ENCODE assay signal across 8 cellular contexts in genomic region chr12:116881325-116881866, GRCh38. TPM values are rescaled to one million over a fixed set of nuclear protein-coding genes. Genes with fewer than 3 reads are reported as not detected.
DNase-seq lines count a peak whose midpoint lies in the region; ATAC-seq and TF ChIP-seq lines count a peak whose summit lies in the region.

Gene HRK (minus strand): TSS chr12:116881441. CDS start chr12:116881307, 134 bp downstream.

- no peaks in the 10 kb centered on the region for H3K9me3 Mint-ChIP-seq in activated T-helper 17 cell treated with anti-CD3 and anti-CD28 coated beads, Interleukin-2, amount 50 U/mL, for 72 hours
- no peaks in the 10 kb centered on the region for H3K9me3 Mint-ChIP-seq in mesothelial cell of epicardium

- H3K4me3 Mint-ChIP-seq in activated T-helper 17 cell treated with anti-CD3 and anti-CD28 coated beads, Interleukin-2, amount 50 U/mL, for 72 hours, result peak within 1 kb of the TSS; percentile 68
- peak within 1 kb of the TSS; percentile 82 for H3K4me3 Mint-ChIP-seq in mesothelial cell of epicardium

- peaks cover 62% of the 10 kb centered on the region for H3K27me3 Mint-ChIP-seq in activated T-helper 17 cell treated with anti-CD3 and anti-CD28 coated beads, Interleukin-2, amount 50 U/mL, for 72 hours
- H3K27me3 Mint-ChIP-seq in mesothelial cell of epicardium (ENCODE audit: low read depth), result peaks cover 85% of the 10 kb centered on the region

- no peak for ATAC-seq in activated T-helper 17 cell treated with anti-CD3 and anti-CD28 coated beads, Interleukin-2, amount 50 U/mL, for 72 hours (replicated peaks)

- no peaks in the 10 kb centered on the region for H3K36me3 Mint-ChIP-seq in activated T-helper 17 cell treated with anti-CD3 and anti-CD28 coated beads, Interleukin-2, amount 50 U/mL, for 72 hours (ENCODE audit: low read depth)
- no peaks in the 10 kb centered on the region for H3K36me3 Mint-ChIP-seq in mesothelial cell of epicardium

- no peak within 1 kb of the TSS for H3K27ac Mint-ChIP-seq in activated T-helper 17 cell treated with anti-CD3 and anti-CD28 coated beads, Interleukin-2, amount 50 U/mL, for 72 hours
- H3K27ac Mint-ChIP-seq in mesothelial cell of epicardium, result peak within 1 kb of the TSS; percentile 56

- TF ChIP-seq CTCF in mesothelial cell of epicardium (IDR thresholded peaks at IDR 0.05; ENCODE audit: unreplicated experiment), result no peak

- H3K4me1 Mint-ChIP-seq in activated T-helper 17 cell treated with anti-CD3 and anti-CD28 coated beads, Interleukin-2, amount 50 U/mL, for 72 hours, result peaks cover 24% of the 10 kb centered on the region
- peaks cover 35% of the 10 kb centered on the region for H3K4me1 Mint-ChIP-seq in mesothelial cell of epicardium

- DNase-seq in NCI-H345 (lab: John Stamatoyannopoulos, UW) (peak; percentile 39), NCI-H345 treated with DMSO at 0.1 percent for 48 hours (lab: John Stamatoyannopoulos, UW; ENCODE audit: unreplicated experiment) (no peak), HuH-7 (ENCODE audit: low spot score) (peak; percentile 49), mesothelial cell of epicardium (ENCODE audit: low spot score in 2 of 2, unreplicated experiment in 2 of 2) (peak in 1 of 2 experiments; percentile 45), UCSD-AML1 (lab: John Stamatoyannopoulos, UW; ENCODE audit: unreplicated experiment) (no peak), NCI-H524 treated with DMSO at 0.1 percent for 48 hours (lab: John Stamatoyannopoulos, UW) (no peak), NCI-H774 (lab: John Stamatoyannopoulos, UW) (no peak)

RNA-seq across cellular contexts. Expression of gene HRK, which starts in this region (rescaled TPM):
- not detected for total RNA-seq in activated T-helper 17 cell treated with anti-CD3 and anti-CD28 coated beads, Interleukin-2, amount 50 U/mL, for 72 hours
- total RNA-seq in mesothelial cell of epicardium, result 3.5 to 4.4 TPM (median 4.3 TPM) in 3 replicates

Comparison
In these comparisons a context has a peak if more than half of its experiments do, and no peak if none do; other contexts are left out.
1. DNase-seq: peak in NCI-H345 (single experiment) and HuH-7 (single experiment); none in NCI-H345 treated with DMSO at 0.1 percent for 48 hours (single experiment), UCSD-AML1 (single experiment), NCI-H524 treated with DMSO at 0.1 percent for 48 hours (single experiment) and NCI-H774 (single experiment).